In the genomic region with DNA sequence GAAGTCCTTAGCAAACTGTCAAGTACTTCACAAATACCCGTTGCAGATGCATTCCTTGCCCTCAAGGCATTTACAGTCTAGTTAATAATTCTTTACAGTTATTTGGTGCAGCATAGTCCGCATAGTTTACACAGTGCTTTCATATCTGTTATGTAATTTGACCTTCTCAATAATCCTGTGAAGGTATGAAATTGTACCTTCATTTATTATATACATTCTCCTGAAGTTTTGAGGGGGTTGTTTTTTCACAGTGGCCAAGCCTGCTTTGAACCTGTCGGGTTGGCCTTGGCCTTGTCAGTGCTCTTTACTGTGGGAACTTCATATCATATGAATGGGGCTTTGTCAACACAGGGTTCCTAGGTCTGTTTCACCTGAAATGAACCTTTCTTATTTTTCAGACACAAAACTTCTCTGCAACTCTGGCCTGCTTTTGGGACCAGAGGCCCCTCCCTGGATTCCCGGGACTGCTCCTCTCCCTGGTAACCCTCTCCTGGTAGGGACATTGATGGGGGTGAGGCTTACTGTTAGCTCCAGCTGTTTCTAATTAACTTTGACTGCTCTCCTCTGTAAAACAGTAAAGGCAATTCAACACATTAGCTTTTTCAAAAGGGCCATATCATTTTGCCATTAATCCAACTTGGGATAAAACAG, we compare ENCODE assay signal across 14 cellular contexts. TPM values are rescaled to one million over a fixed set of nuclear protein-coding genes. Genes with fewer than 3 reads are reported as not detected.
DNase-seq lines count a peak whose midpoint lies in the region; ATAC-seq and TF ChIP-seq lines count a peak whose summit lies in the region.
"Had no signal": no experiment of that assay in that cellular context is flagged by ENCODE, and none has a peak within 500 bp of the region (broad histone marks: within the 10 kb centered on the region; RNA-seq: fewer than 3 reads in every experiment).

No MANE protein-coding gene starts in this region.

- H3K27me3 ChIP-seq in Peyer's patch (no peaks in the 10 kb centered on the region), mesendoderm (ENCODE audit: insufficient read depth, low read length, poor library complexity) (no peaks in the 10 kb centered on the region), thoracic aorta (replicated peaks; ENCODE audit: insufficient read depth) (no peaks in the 10 kb centered on the region)

- WGBS in mesendoderm (ENCODE audit: extremely low coverage, insufficient coverage, low lambda C conversion rate): no CpG with 5 or more reads among the region's 4 CpGs

- H4K8ac ChIP-seq in mesendoderm (ENCODE audit: low read depth, low read length): no peak overlapping the region

- H3K36me3 ChIP-seq in Peyer's patch: no peaks in the 10 kb centered on the region
- no peaks in the 10 kb centered on the region for H3K36me3 ChIP-seq in mesendoderm (ENCODE audit: control insufficient read depth, insufficient read depth, low read length)
- H3K36me3 ChIP-seq in thoracic aorta: no peaks in the 10 kb centered on the region

- TF ChIP-seq POLR2A in Peyer's patch (IDR thresholded peaks at IDR 0.05): no peak

- no peak overlapping the region for H2BK15ac ChIP-seq in mesendoderm (replicated peaks; ENCODE audit: low read depth)

- no peaks in the 10 kb centered on the region for H3K9me3 Mint-ChIP-seq in stimulated activated naive CD8-positive, alpha-beta T cell treated with anti-CD3 and anti-CD28 coated beads, Interleukin-15, amount 100 ng/mL, for 72 hours
- H3K9me3 Mint-ChIP-seq: IgD-negative memory B cell had no signal

- no peaks in the 10 kb centered on the region for H3K79me1 ChIP-seq in mesendoderm (ENCODE audit: low read length)

- H3K9ac ChIP-seq in mesendoderm (ENCODE audit: low read length): no peak overlapping the region

- no peak overlapping the region for H4K5ac ChIP-seq in mesendoderm (ENCODE audit: low read length)

- H3K4me3 ChIP-seq in Peyer's patch (no peak overlapping the region), mesendoderm (ENCODE audit: low read length) (no peak overlapping the region), thoracic aorta (no peak overlapping the region)

- peak overlapping the region; percentile 55 for H3K18ac ChIP-seq in mesendoderm (ENCODE audit: low read length)

- H3K4me1 Mint-ChIP-seq in stimulated activated naive CD8-positive, alpha-beta T cell treated with anti-CD3 and anti-CD28 coated beads, Interleukin-15, amount 100 ng/mL, for 72 hours: no peaks in the 10 kb centered on the region
- H3K4me1 Mint-ChIP-seq: IgD-negative memory B cell had no signal

- H3K27ac ChIP-seq in Peyer's patch (peak overlapping the region in 3 of 4 donors; percentile 38 to 78 (median 51)), caudate nucleus (ENCODE audit: low read depth, low read length) (peak overlapping the region; percentile 27), mesendoderm (ENCODE audit: low read depth, low read length) (peak overlapping the region; percentile 23), thoracic aorta (peak overlapping the region; percentile 88 to 97)

- TF ChIP-seq CTCF in Peyer's patch (IDR thresholded peaks at IDR 0.05) (no peak), thoracic aorta (IDR thresholded peaks at IDR 0.05) (no peak)

- no peak overlapping the region for H3K4me2 ChIP-seq in mesendoderm (ENCODE audit: low read length)

- H3K27me3 Mint-ChIP-seq in stimulated activated naive CD8-positive, alpha-beta T cell treated with anti-CD3 and anti-CD28 coated beads, Interleukin-15, amount 100 ng/mL, for 72 hours: peaks cover 14% of the 10 kb centered on the region

- no peak for DNase-seq in Peyer's patch
- DNase-seq in caudate nucleus (lab: John Stamatoyannopoulos, UW): no peak
- no peak for DNase-seq in mesendoderm
- DNase-seq in thoracic aorta (ENCODE audit: low spot score): no peak
- DNase-seq in stimulated activated naive CD8-positive, alpha-beta T cell treated with anti-CD3 and anti-CD28 coated beads, Interleukin-15, amount 100 ng/mL, for 72 hours: no peak
- DNase-seq: activated effector memory CD4-positive, alpha-beta T cell treated with anti-CD3 and anti-CD28 coated beads, Interleukin-2, amount 50 U/mL, for 16 hours; H7; hippocampal formation; NCI-H1694; NCI-H774; stimulated activated CD8-positive, alpha-beta memory T cell treated with anti-CD3 and anti-CD28 coated beads, Interleukin-4, amount 100 ng/mL, for 48 hours had no signal

- H3K9me3 ChIP-seq in Peyer's patch (no peaks in the 10 kb centered on the region), thoracic aorta (no peaks in the 10 kb centered on the region)

- H3K27ac Mint-ChIP-seq in stimulated activated naive CD8-positive, alpha-beta T cell treated with anti-CD3 and anti-CD28 coated beads, Interleukin-15, amount 100 ng/mL, for 72 hours: no peak overlapping the region
- H3K27ac Mint-ChIP-seq: IgD-negative memory B cell had no signal

- H3K4ac ChIP-seq in mesendoderm (ENCODE audit: low read depth, low read length): no peak overlapping the region

- H3K56ac ChIP-seq in mesendoderm (ENCODE audit: low read length): no peak overlapping the region

- no peak overlapping the region for H2AK5ac ChIP-seq in mesendoderm (ENCODE audit: low read length)

- ATAC-seq in thoracic aorta (ENCODE audit: insufficient number of reproducible peaks, low FRiP score, low read depth) (no peak), GM21515 (IDR thresholded peaks at IDR 0.05; ENCODE audit: unreplicated experiment) (no peak), GM19455 (IDR thresholded peaks at IDR 0.05; ENCODE audit: unreplicated experiment) (no peak)
- no peak for ATAC-seq in stimulated activated naive CD8-positive, alpha-beta T cell treated with anti-CD3 and anti-CD28 coated beads, Interleukin-15, amount 100 ng/mL, for 72 hours

- H3K23ac ChIP-seq in mesendoderm (ENCODE audit: low read length): no peak overlapping the region

- no peaks in the 10 kb centered on the region for H3K79me2 ChIP-seq in mesendoderm (ENCODE audit: control insufficient read depth, insufficient read depth, low read length)

- no peak overlapping the region for H2BK5ac ChIP-seq in mesendoderm (ENCODE audit: low read length)

- no peak overlapping the region for H3K4me3 Mint-ChIP-seq in stimulated activated naive CD8-positive, alpha-beta T cell treated with anti-CD3 and anti-CD28 coated beads, Interleukin-15, amount 100 ng/mL, for 72 hours
- H3K4me3 Mint-ChIP-seq: IgD-negative memory B cell had no signal

- H3K4me1 ChIP-seq in Peyer's patch: peaks cover 0 to 20% (median 0%) of the 10 kb centered on the region in 4 donors
- H3K4me1 ChIP-seq in mesendoderm (ENCODE audit: control insufficient read depth, low read depth, low read length): no peaks in the 10 kb centered on the region
- H3K4me1 ChIP-seq in thoracic aorta (ENCODE audit: control insufficient read depth in 1 of 2, low read depth in 2 of 2): peaks cover 76 to 100% of the 10 kb centered on the region in 2 donors

- H2BK120ac ChIP-seq in mesendoderm (ENCODE audit: low read depth, low read length): no peak overlapping the region

RNA-seq across cellular contexts. Expression of a gene that starts 9.1 kb away (rescaled TPM):
- total RNA-seq in Peyer's patch (10 to 100 TPM; 37.1 to 92.1 (median 79.1) TPM), thoracic aorta (1,000 to 10,000 TPM; 4,453 to 6,615 TPM)
- polyA plus RNA-seq in mesendoderm (2013, experiment 1 of 2): 3.1 TPM
- polyA plus RNA-seq in mesendoderm (2013, experiment 2 of 2): 3.3 TPM
- polyA plus RNA-seq: IgD-negative memory B cell had no signal

Comparison
In these comparisons a context has a peak if more than half of its experiments do, and no peak if none do; other contexts are left out.
1. H3K27ac ChIP-seq: peak in every context shown above with its lines; median percentile 92 in thoracic aorta; 51 in Peyer's patch; 27 in caudate nucleus; 23 in mesendoderm.
2. RNA of a gene that starts 9.1 kb away (total RNA-seq): 4,453 to 6,615 TPM in thoracic aorta; 37.1 to 92.1 TPM in Peyer's patch; every median in the first group is over 10 times any median in the second.